In the genomic region with DNA sequence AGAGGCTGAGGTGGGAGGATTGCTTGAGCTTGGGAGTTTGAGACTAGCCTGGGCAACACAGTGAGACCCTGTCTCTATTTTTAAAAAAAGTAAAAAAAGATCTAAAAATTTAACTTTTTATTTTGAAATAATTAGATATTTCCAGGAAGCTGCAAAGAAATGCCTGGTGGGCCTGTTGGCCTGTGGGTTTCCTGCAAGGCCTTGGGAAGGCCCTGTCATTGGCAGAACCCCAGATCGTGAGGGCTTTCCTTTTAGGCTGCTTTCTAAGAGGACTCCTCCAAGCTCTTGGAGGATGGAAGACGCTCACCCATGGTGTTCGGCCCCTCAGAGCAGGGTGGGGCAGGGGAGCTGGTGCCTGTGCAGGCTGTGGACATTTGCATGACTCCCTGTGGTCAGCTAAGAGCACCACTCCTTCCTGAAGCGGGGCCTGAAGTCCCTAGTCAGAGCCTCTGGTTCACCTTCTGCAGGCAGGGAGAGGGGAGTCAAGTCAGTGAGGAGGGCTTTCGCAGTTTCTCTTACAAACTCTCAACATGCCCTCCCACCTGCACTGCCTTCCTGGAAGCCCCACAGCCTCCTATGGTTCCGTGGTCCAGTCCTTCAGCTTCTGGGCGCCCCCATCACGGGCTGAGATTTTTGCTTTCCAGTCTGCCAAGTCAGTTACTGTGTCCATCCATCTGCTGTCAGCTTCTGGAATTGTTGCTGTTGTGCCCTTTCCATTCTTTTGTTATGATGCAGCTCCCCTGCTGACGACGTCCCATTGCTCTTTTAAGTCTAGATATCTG, we compare ENCODE assay signal across 16 cellular contexts. TPM values are rescaled to one million over a fixed set of nuclear protein-coding genes. Genes with fewer than 3 reads are reported as not detected.
"Had no signal": no experiment of that assay in that cellular context is flagged by ENCODE, and none has a peak within 500 bp of the region (broad histone marks: within the 10 kb centered on the region; RNA-seq: fewer than 3 reads in every experiment).

No MANE protein-coding gene starts in this region.

- H3K9me3 ChIP-seq: left ventricle myocardium inferior, tibial artery had no signal

- H3K9me3 Mint-ChIP-seq: activated CD4-positive, alpha-beta T cell treated with anti-CD3 and anti-CD28 coated beads, Interleukin-2, amount 10 ng/mL, durations not matched to agents 7 days and 5 days; activated naive CD8-positive, alpha-beta T cell treated with anti-CD3 and anti-CD28 coated beads, Interleukin-2, amount 10 ng/mL, durations not matched to agents 7 days and 5 days; activated T-cell treated with anti-CD3 and anti-CD28 coated beads, Interleukin-2, amount 50 U/mL, for 24 hours; T-helper 1 cell treated with Interleukin-12 subunit alpha and Interleukin-12 subunit beta and Interleukin-4 antibody, amounts not matched to agents 30 μg/mL and 1 μg/mL, for 36 hours had no signal

- H3K27ac ChIP-seq: left ventricle myocardium inferior, parathyroid adenoma, skin epidermis, tibial artery had no signal

- H3K4me3 Mint-ChIP-seq: activated CD4-positive, alpha-beta T cell treated with anti-CD3 and anti-CD28 coated beads, Interleukin-2, amount 10 ng/mL, durations not matched to agents 7 days and 5 days; activated naive CD8-positive, alpha-beta T cell treated with anti-CD3 and anti-CD28 coated beads, Interleukin-2, amount 10 ng/mL, durations not matched to agents 7 days and 5 days; activated T-cell treated with anti-CD3 and anti-CD28 coated beads, Interleukin-2, amount 50 U/mL, for 24 hours had no signal

- H3K79me2 ChIP-seq: parathyroid adenoma had no signal

- H3K27ac Mint-ChIP-seq: activated CD4-positive, alpha-beta T cell treated with anti-CD3 and anti-CD28 coated beads, Interleukin-2, amount 10 ng/mL, durations not matched to agents 7 days and 5 days; activated naive CD8-positive, alpha-beta T cell treated with anti-CD3 and anti-CD28 coated beads, Interleukin-2, amount 10 ng/mL, durations not matched to agents 7 days and 5 days; activated T-cell treated with anti-CD3 and anti-CD28 coated beads, Interleukin-2, amount 50 U/mL, for 24 hours; T-helper 1 cell treated with Interleukin-12 subunit alpha and Interleukin-12 subunit beta and Interleukin-4 antibody, amounts not matched to agents 30 μg/mL and 1 μg/mL, for 36 hours had no signal

- H3K36me3 Mint-ChIP-seq: activated naive CD8-positive, alpha-beta T cell treated with anti-CD3 and anti-CD28 coated beads, Interleukin-2, amount 10 ng/mL, durations not matched to agents 7 days and 5 days had no signal

- H3K4me3 ChIP-seq: left ventricle myocardium inferior, tibial artery had no signal

- H2AFZ ChIP-seq: parathyroid adenoma had no signal

- DNase-seq: activated CD4-positive, alpha-beta T cell treated with anti-CD3 and anti-CD28 coated beads, Interleukin-2, amount 10 ng/mL, durations not matched to agents 7 days and 5 days; activated CD4-positive, CD25-positive, alpha-beta regulatory T cell; activated gamma-delta T cell; activated naive CD8-positive, alpha-beta T cell treated with anti-CD3 and anti-CD28 coated beads, Interleukin-2, amount 10 ng/mL, durations not matched to agents 7 days and 5 days; activated T-cell treated with anti-CD3 and anti-CD28 coated beads, Interleukin-2, amount 50 U/mL, for 24 hours; anterior cingulate cortex; kidney; left ventricle myocardium inferior; mesendoderm; tibial artery had no signal

- H3K36me3 ChIP-seq: left ventricle myocardium inferior had no signal

RNA-seq across cellular contexts. Expression of gene PROC, which starts 6.6 kb away (rescaled TPM):
- total RNA-seq: activated CD4-positive, alpha-beta T cell treated with anti-CD3 and anti-CD28 coated beads, Interleukin-2, amount 10 ng/mL, durations not matched to agents 7 days and 5 days; activated naive CD8-positive, alpha-beta T cell treated with anti-CD3 and anti-CD28 coated beads, Interleukin-2, amount 10 ng/mL, durations not matched to agents 7 days and 5 days; bronchial epithelial cell; endothelial cell of umbilical vein; frontal cortex; left ventricle myocardium inferior had no signal
- polyA plus RNA-seq: endothelial cell of umbilical vein had no signal
